ENCODE assay signal across 21 cellular contexts in the genomic region with DNA sequence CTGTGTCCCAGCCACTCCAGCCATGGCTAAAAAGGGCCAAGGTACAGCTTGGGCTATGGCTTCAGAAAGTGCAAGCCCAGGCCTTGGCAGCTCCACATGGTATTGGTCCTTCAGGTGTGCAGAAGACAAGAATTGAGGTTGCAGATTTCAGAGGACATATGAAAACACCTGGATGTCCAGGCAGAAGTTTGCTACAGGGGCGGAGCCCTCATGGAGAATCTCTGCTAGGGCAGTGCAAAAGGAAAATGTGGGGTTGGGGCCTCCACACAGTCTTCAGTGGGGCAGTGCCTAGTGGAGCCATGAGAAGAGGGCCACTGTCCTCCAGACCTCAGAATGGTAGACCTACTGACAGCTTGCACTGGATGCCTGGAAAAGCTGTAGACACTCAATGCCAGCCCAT.
"Had no signal": no experiment of that assay in that cellular context is flagged by ENCODE, and none has a peak within 500 bp of the region (broad histone marks: within the 10 kb centered on the region; RNA-seq: fewer than 3 reads in every experiment).

No MANE protein-coding gene starts in this region.

- H3K9me2 ChIP-seq: SK-N-SH had no signal

- H3K9me3 ChIP-seq: SK-N-SH had no signal

- H3K27ac Mint-ChIP-seq: IgD-negative memory B cell had no signal

- H3K27ac ChIP-seq: HL-60 had no signal

- H3K27me3 Mint-ChIP-seq: IgD-negative memory B cell had no signal

- DNase-seq: KBM-7, MV-4-11, NCI-H1092, NCI-H1105 treated with DMSO at 0.1 percent for 48 hours, NCI-H1417 treated with DMSO at 0.1 percent for 48 hours, NCI-H146, NCI-H1694 treated with DMSO at 0.1 percent for 48 hours, NCI-H1930, NCI-H2081, NCI-H2107, NCI-H2227 treated with DMSO at 0.1 percent for 48 hours, NCI-H524, NCI-H69, NCI-H774, Right ventricle myocardium superior, RPMI8226, SIG-M5, SK-N-SH, T-helper 1 cell had no signal

- H3K4me2 ChIP-seq: SK-N-SH had no signal

- H3K4me1 Mint-ChIP-seq: IgD-negative memory B cell had no signal

- H3K9ac ChIP-seq: SK-N-SH had no signal

- H3K4me3 Mint-ChIP-seq: IgD-negative memory B cell had no signal

- H3K36me3 Mint-ChIP-seq: IgD-negative memory B cell had no signal
